ENCODE assay signal across 1 cellular context in genomic region chr7:75638607-75639070, GRCh38.
TF ChIP-seq lines count a peak whose summit lies in the region.

No MANE protein-coding gene starts in this region.

TF ChIP-seq in HepG2, 621 proteins besides CTCF, POLR2A, EP300 and RAD21 (continued from another document and continues in another):
- TF ChIP-seq TOPORS (CRISPR knock-in tag; IDR thresholded peaks at IDR 0.05) (no peak), SRSF1 (optimal IDR thresholded peaks at IDR 0.05; ENCODE audit: low read depth, low read length) (no peak), ZNF563 (CRISPR knock-in tag; IDR thresholded peaks at IDR 0.05) (0 out of 2 replicates have a peak, but pooled peaks have one; percentile 10), KAT2B (IDR thresholded peaks at IDR 0.05; ENCODE audit: borderline replicate concordance, low read depth, low read length) (no peak), BCLAF1 (IDR thresholded peaks at IDR 0.05) (no peak), SSRP1 (CRISPR knock-in tag; IDR thresholded peaks at IDR 0.05) (no peak), E2F2 (CRISPR knock-in tag; IDR thresholded peaks at IDR 0.05; ENCODE audit: borderline replicate concordance) (no peak), FOXK2 (IDR thresholded peaks at IDR 0.05) (no peak), ZNF569 (CRISPR knock-in tag; IDR thresholded peaks at IDR 0.05; ENCODE audit: borderline replicate concordance) (no peak), NR2F6 (IDR thresholded peaks at IDR 0.05) (no peak), NR2F6 (CRISPR knock-in tag; IDR thresholded peaks at IDR 0.05) (no peak), POGZ (CRISPR knock-in tag; IDR thresholded peaks at IDR 0.05) (no peak), MED13 (CRISPR knock-in tag; IDR thresholded peaks at IDR 0.05) (no peak), ZNF263 (CRISPR knock-in tag; IDR thresholded peaks at IDR 0.05) (peak; percentile 40; the same call in 1 of the 2 replicates), MTF1 (CRISPR knock-in tag; IDR thresholded peaks at IDR 0.05) (no peak), ZNF839 (CRISPR knock-in tag; IDR thresholded peaks at IDR 0.05; ENCODE audit: borderline replicate concordance) (no peak), MTERF4 (CRISPR knock-in tag; IDR thresholded peaks at IDR 0.05) (0 out of 2 replicates have a peak, but pooled peaks have one; percentile 33), KLF12 (CRISPR knock-in tag; IDR thresholded peaks at IDR 0.05; ENCODE audit: borderline replicate concordance) (no peak), ASH2L (IDR thresholded peaks at IDR 0.05; ENCODE audit: insufficient read length, low read depth, low read length) (no peak), AGO1 (IDR thresholded peaks at IDR 0.05; ENCODE audit: low read depth, low read length, poor library complexity, severe bottlenecking) (no peak), SRF (IDR thresholded peaks at IDR 0.05; ENCODE audit: low read depth, low read length) (no peak), ZXDC (CRISPR knock-in tag; IDR thresholded peaks at IDR 0.05) (no peak), ZSCAN25 (CRISPR knock-in tag; IDR thresholded peaks at IDR 0.05) (no peak)
- TF ChIP-seq, protein P1, sequence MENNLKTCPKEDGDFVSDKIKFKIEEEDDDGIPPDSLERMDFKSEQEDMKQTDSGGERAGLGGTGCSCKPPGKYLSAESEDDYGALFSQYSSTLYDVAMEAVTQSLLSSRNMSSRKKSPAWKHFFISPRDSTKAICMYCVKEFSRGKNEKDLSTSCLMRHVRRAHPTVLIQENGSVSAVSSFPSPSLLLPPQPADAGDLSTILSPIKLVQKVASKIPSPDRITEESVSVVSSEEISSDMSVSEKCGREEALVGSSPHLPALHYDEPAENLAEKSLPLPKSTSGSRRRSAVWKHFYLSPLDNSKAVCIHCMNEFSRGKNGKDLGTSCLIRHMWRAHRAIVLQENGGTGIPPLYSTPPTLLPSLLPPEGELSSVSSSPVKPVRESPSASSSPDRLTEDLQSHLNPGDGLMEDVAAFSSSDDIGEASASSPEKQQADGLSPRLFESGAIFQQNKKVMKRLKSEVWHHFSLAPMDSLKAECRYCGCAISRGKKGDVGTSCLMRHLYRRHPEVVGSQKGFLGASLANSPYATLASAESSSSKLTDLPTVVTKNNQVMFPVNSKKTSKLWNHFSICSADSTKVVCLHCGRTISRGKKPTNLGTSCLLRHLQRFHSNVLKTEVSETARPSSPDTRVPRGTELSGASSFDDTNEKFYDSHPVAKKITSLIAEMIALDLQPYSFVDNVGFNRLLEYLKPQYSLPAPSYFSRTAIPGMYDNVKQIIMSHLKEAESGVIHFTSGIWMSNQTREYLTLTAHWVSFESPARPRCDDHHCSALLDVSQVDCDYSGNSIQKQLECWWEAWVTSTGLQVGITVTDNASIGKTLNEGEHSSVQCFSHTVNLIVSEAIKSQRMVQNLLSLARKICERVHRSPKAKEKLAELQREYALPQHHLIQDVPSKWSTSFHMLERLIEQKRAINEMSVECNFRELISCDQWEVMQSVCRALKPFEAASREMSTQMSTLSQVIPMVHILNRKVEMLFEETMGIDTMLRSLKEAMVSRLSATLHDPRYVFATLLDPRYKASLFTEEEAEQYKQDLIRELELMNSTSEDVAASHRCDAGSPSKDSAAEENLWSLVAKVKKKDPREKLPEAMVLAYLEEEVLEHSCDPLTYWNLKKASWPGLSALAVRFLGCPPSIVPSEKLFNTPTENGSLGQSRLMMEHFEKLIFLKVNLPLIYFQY (CRISPR knock-in tag; IDR thresholded peaks at IDR 0.05; ENCODE audit: borderline replicate concordance): no peak
- TF ChIP-seq, protein P2, sequence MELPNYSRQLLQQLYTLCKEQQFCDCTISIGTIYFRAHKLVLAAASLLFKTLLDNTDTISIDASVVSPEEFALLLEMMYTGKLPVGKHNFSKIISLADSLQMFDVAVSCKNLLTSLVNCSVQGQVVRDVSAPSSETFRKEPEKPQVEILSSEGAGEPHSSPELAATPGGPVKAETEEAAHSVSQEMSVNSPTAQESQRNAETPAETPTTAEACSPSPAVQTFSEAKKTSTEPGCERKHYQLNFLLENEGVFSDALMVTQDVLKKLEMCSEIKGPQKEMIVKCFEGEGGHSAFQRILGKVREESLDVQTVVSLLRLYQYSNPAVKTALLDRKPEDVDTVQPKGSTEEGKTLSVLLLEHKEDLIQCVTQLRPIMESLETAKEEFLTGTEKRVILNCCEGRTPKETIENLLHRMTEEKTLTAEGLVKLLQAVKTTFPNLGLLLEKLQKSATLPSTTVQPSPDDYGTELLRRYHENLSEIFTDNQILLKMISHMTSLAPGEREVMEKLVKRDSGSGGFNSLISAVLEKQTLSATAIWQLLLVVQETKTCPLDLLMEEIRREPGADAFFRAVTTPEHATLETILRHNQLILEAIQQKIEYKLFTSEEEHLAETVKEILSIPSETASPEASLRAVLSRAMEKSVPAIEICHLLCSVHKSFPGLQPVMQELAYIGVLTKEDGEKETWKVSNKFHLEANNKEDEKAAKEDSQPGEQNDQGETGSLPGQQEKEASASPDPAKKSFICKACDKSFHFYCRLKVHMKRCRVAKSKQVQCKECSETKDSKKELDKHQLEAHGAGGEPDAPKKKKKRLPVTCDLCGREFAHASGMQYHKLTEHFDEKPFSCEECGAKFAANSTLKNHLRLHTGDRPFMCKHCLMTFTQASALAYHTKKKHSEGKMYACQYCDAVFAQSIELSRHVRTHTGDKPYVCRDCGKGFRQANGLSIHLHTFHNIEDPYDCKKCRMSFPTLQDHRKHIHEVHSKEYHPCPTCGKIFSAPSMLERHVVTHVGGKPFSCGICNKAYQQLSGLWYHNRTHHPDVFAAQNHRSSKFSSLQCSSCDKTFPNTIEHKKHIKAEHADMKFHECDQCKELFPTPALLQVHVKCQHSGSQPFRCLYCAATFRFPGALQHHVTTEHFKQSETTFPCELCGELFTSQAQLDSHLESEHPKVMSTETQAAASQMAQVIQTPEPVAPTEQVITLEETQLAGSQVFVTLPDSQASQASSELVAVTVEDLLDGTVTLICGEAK (IDR thresholded peaks at IDR 0.05): no peak
- TF ChIP-seq, protein P2 (CRISPR knock-in tag; IDR thresholded peaks at IDR 0.05): no peak
- TF ChIP-seq, protein P3, sequence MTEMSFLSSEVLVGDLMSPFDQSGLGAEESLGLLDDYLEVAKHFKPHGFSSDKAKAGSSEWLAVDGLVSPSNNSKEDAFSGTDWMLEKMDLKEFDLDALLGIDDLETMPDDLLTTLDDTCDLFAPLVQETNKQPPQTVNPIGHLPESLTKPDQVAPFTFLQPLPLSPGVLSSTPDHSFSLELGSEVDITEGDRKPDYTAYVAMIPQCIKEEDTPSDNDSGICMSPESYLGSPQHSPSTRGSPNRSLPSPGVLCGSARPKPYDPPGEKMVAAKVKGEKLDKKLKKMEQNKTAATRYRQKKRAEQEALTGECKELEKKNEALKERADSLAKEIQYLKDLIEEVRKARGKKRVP (CRISPR knock-in tag; IDR thresholded peaks at IDR 0.05): no peak
- TF ChIP-seq, protein P4, sequence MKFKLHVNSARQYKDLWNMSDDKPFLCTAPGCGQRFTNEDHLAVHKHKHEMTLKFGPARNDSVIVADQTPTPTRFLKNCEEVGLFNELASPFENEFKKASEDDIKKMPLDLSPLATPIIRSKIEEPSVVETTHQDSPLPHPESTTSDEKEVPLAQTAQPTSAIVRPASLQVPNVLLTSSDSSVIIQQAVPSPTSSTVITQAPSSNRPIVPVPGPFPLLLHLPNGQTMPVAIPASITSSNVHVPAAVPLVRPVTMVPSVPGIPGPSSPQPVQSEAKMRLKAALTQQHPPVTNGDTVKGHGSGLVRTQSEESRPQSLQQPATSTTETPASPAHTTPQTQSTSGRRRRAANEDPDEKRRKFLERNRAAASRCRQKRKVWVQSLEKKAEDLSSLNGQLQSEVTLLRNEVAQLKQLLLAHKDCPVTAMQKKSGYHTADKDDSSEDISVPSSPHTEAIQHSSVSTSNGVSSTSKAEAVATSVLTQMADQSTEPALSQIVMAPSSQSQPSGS (CRISPR knock-in tag; IDR thresholded peaks at IDR 0.05): no peak
- TF ChIP-seq, protein P5, sequence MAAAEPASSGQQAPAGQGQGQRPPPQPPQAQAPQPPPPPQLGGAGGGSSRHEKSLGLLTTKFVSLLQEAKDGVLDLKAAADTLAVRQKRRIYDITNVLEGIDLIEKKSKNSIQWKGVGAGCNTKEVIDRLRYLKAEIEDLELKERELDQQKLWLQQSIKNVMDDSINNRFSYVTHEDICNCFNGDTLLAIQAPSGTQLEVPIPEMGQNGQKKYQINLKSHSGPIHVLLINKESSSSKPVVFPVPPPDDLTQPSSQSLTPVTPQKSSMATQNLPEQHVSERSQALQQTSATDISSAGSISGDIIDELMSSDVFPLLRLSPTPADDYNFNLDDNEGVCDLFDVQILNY (CRISPR knock-in tag; conservative IDR thresholded peaks at IDR 0.05): 0 out of 2 replicates have a peak, but pooled peaks have one; percentile 39
